Comparison of ENCODE assay signal across 9 cellular contexts in genomic region chr3:114451561-114452018, GRCh38.
A peak's percentile ranks its signal among the peaks of the same experiment; 100 is the strongest.
DNase-seq lines count a peak whose midpoint lies in the region; ATAC-seq, FAIRE-seq and TF ChIP-seq lines count a peak whose summit lies in the region.
"Had no signal": no experiment of that assay in that cellular context is flagged by ENCODE, and none has a peak within 500 bp of the region (broad histone marks: within the 10 kb centered on the region; RNA-seq: fewer than 3 reads in every experiment).

No MANE protein-coding gene starts in this region.

- DNase-seq in A172 (ENCODE audit: low spot score) = peak; percentile 37
- DNase-seq in NCI-H1048 (lab: John Stamatoyannopoulos, UW) = peak; percentile 68
- DNase-seq in CD14-positive monocyte (ENCODE audit: low spot score) = no peak
- no peak for DNase-seq in GM19239 (ENCODE audit: insufficient read length, low spot score)
- no peak for DNase-seq in activated CD4-positive, alpha-beta T cell treated with anti-CD3 and anti-CD28 coated beads, Interleukin-2, amount 10 ng/mL, durations not matched to agents 24 days and 14 days
- DNase-seq: DND-41 had no signal

- no peak for ATAC-seq in HG03378 (IDR thresholded peaks at IDR 0.05; ENCODE audit: unreplicated experiment)

- H3K27ac ChIP-seq in duodenal mucosa (ENCODE audit: low read depth, low read length) = peak overlapping the region; percentile 6

- intact Hi-C loops in CD14-positive monocyte (cut with micrococcal nuclease) = no loop called here
- intact Hi-C loops in activated CD4-positive, alpha-beta T cell treated with anti-CD3 and anti-CD28 coated beads, Interleukin-2, amount 10 ng/mL, durations not matched to agents 24 days and 14 days (cut with micrococcal nuclease) = no loop called here

- H3K36me3 Mint-ChIP-seq in CD14-positive monocyte = no peaks in the 10 kb centered on the region
- no peaks in the 10 kb centered on the region for H3K36me3 Mint-ChIP-seq in activated CD4-positive, alpha-beta T cell treated with anti-CD3 and anti-CD28 coated beads, Interleukin-2, amount 10 ng/mL, durations not matched to agents 24 days and 14 days (ENCODE audit: low read depth)

- no peaks in the 10 kb centered on the region for H3K4me1 Mint-ChIP-seq in CD14-positive monocyte
- H3K4me1 Mint-ChIP-seq in activated CD4-positive, alpha-beta T cell treated with anti-CD3 and anti-CD28 coated beads, Interleukin-2, amount 10 ng/mL, durations not matched to agents 24 days and 14 days = peaks cover 2% of the 10 kb centered on the region

- peaks cover 9 to 14% of the 10 kb centered on the region in 2 donors for H3K4me1 ChIP-seq in duodenal mucosa (ENCODE audit: control insufficient read depth in 1 of 2, insufficient read depth in 2 of 2, low read length in 2 of 2)
- H3K4me1 ChIP-seq in mucosa of stomach (ENCODE audit: control insufficient read depth, insufficient read depth, low read length) = peaks cover 13% of the 10 kb centered on the region

- H3K4me3 ChIP-seq in duodenal mucosa (ENCODE audit: low read depth in 1 of 2, low read length in 2 of 2) (peak overlapping the region; percentile 4 to 48), mucosa of stomach (ENCODE audit: low read length) (no peak overlapping the region)

- no peak overlapping the region for H3K4me3 Mint-ChIP-seq in CD14-positive monocyte
- no peak overlapping the region for H3K4me3 Mint-ChIP-seq in activated CD4-positive, alpha-beta T cell treated with anti-CD3 and anti-CD28 coated beads, Interleukin-2, amount 10 ng/mL, durations not matched to agents 24 days and 14 days

- FAIRE-seq in GM19239 (lab: Jason Lieb, UNC) = no peak

- H3K9ac ChIP-seq in duodenal mucosa (ENCODE audit: low read depth in 1 of 2, low read length in 2 of 2) (peak overlapping the region in 1 of 2 donors; percentile 46), mucosa of stomach (ENCODE audit: low read length) (peak overlapping the region; percentile 27)

- H3K9me3 ChIP-seq in duodenal mucosa (ENCODE audit: control insufficient read depth in 1 of 2, low read length in 2 of 2) = no peaks in the 10 kb centered on the region
- H3K9me3 ChIP-seq in mucosa of stomach (ENCODE audit: control insufficient read depth, low read length) = no peaks in the 10 kb centered on the region

- H3K9me3 Mint-ChIP-seq in CD14-positive monocyte = no peaks in the 10 kb centered on the region
- H3K9me3 Mint-ChIP-seq in activated CD4-positive, alpha-beta T cell treated with anti-CD3 and anti-CD28 coated beads, Interleukin-2, amount 10 ng/mL, durations not matched to agents 24 days and 14 days = no peaks in the 10 kb centered on the region

- no peaks in the 10 kb centered on the region for H3K36me3 ChIP-seq in duodenal mucosa (ENCODE audit: control insufficient read depth in 1 of 2, insufficient read depth in 2 of 2, low read length in 2 of 2)
- no peaks in the 10 kb centered on the region for H3K36me3 ChIP-seq in mucosa of stomach (ENCODE audit: control insufficient read depth, insufficient read depth, low read length)

- peaks cover 0 to 1% (median 0%) of the 10 kb centered on the region in 3 donors for H3K27me3 Mint-ChIP-seq in CD14-positive monocyte (ENCODE audit: low read depth in 3 of 3)
- H3K27me3 Mint-ChIP-seq in activated CD4-positive, alpha-beta T cell treated with anti-CD3 and anti-CD28 coated beads, Interleukin-2, amount 10 ng/mL, durations not matched to agents 24 days and 14 days = peaks cover 12% of the 10 kb centered on the region

- no peak overlapping the region for H3K27ac Mint-ChIP-seq in CD14-positive monocyte
- H3K27ac Mint-ChIP-seq in activated CD4-positive, alpha-beta T cell treated with anti-CD3 and anti-CD28 coated beads, Interleukin-2, amount 10 ng/mL, durations not matched to agents 24 days and 14 days = no peak overlapping the region

- no peaks in the 10 kb centered on the region for H3K27me3 ChIP-seq in duodenal mucosa (ENCODE audit: control insufficient read depth in 1 of 2, insufficient read depth in 2 of 2, low read length in 2 of 2)
- H3K27me3 ChIP-seq in mucosa of stomach (ENCODE audit: control insufficient read depth, insufficient read depth, low read length) = peaks cover 8% of the 10 kb centered on the region

- TF ChIP-seq CTCF in CD14-positive monocyte (IDR thresholded peaks at IDR 0.05) = no peak

Comparison
In these comparisons a context has a peak if more than half of its experiments do, and no peak if none do; other contexts are left out.
1. DNase-seq: peak in A172 (single experiment) and NCI-H1048 (single experiment); none in CD14-positive monocyte (single experiment), GM19239 (single experiment) and activated CD4-positive, alpha-beta T cell treated with anti-CD3 and anti-CD28 coated beads, Interleukin-2, amount 10 ng/mL, durations not matched to agents 24 days and 14 days (single experiment).